Comparison of ENCODE assay signal across 23 cellular contexts in the genomic region with DNA sequence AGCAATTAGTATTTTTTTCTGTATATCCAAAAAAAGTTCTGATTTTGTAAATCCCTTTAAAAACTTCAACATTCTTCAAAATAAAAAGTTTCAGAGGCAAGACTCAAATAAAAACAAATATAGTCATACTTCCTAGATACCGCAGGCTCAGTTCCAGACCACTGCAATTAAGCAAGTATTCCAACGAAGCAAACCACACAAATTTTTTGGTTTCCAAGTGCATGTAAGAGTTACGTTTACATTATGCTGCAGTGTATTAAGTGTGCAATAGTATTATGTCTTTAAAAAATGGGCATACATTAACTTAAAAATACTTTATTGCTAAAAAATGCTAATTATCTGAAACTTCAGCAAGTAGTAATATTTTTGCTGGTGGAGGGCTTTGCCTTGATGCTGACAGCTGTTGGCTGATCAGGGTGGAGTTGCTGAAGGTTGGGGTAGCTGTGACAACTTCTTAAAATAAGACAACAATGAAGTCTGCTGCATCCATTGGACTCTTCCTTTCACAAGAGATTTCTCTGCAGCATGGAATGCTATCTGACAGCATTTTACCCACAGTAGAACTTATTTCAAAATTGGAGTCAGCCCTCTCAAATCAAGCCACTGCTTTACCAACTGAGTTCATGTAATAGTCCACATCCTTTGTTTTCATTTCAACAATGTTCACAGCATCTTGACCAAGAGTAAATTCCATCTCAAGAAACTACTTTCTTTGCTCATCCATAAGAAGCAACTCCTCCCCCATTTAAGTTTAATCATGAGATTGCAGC. TPM values are rescaled to one million over a fixed set of nuclear protein-coding genes. Genes with fewer than 3 reads are reported as not detected.
DNase-seq lines count a peak whose midpoint lies in the region; FAIRE-seq and TF ChIP-seq lines count a peak whose summit lies in the region.
"Had no signal": no experiment of that assay in that cellular context is flagged by ENCODE, and none has a peak within 500 bp of the region (broad histone marks: within the 10 kb centered on the region; RNA-seq: fewer than 3 reads in every experiment).

No MANE protein-coding gene starts in this region.

- peak overlapping the region; percentile 74 for H3K27ac ChIP-seq in GM23248
- no peak overlapping the region for H3K27ac ChIP-seq in astrocyte (ENCODE audit: low read depth, low read length)
- H3K27ac ChIP-seq in A673 (ENCODE audit: low read depth, low read length, poor library complexity, severe bottlenecking): no peak overlapping the region
- no peak overlapping the region for H3K27ac ChIP-seq in esophagus muscularis mucosa (replicated peaks in 1 of 4)
- H3K27ac ChIP-seq: ascending aorta had no signal

- TF ChIP-seq EP300 in esophagus muscularis mucosa (IDR thresholded peaks at IDR 0.05): no peak

- peaks cover 39% of the 10 kb centered on the region for H3F3A ChIP-seq in GM23248 (ENCODE audit: insufficient read depth)

- no peaks in the 10 kb centered on the region for H3K27me3 Mint-ChIP-seq in astrocyte (ENCODE audit: low read depth, unreplicated experiment)
- H3K27me3 Mint-ChIP-seq: activated CD8-positive, alpha-beta T cell treated with anti-CD3 and anti-CD28 coated beads for 36 hours; effector memory CD8-positive, alpha-beta T cell; IgD-negative memory B cell had no signal

- H4K20me1 ChIP-seq in GM23248 (ENCODE audit: insufficient read depth): peaks cover 3% of the 10 kb centered on the region; the same call in 1 of the 2 replicates
- peaks cover 58% of the 10 kb centered on the region for H4K20me1 ChIP-seq in astrocyte (ENCODE audit: insufficient read depth, low read length)

- BruUV-seq in A673 (replicated peaks; lab: Mats Ljungman, UMichigan): no TSS peak

- TF ChIP-seq CTCF in astrocyte (IDR thresholded peaks at IDR 0.05; ENCODE audit: insufficient read depth, low read depth, low read length) (no peak), A673 (conservative IDR thresholded peaks at IDR 0.05; ENCODE audit: low read depth, low read length) (no peak), esophagus muscularis mucosa (IDR thresholded peaks at IDR 0.05) (no peak)

- H2AFZ ChIP-seq in GM23248 (no peak overlapping the region), astrocyte (ENCODE audit: low read depth, low read length) (no peak overlapping the region)

- H3K4me3 ChIP-seq in GM23248 (peak overlapping the region; percentile 44), astrocyte (ENCODE audit: insufficient read depth, low read depth, low read length) (no peak overlapping the region), A673 (ENCODE audit: low read depth, low read length, poor library complexity, severe bottlenecking) (no peak overlapping the region), esophagus muscularis mucosa (no peak overlapping the region)
- H3K4me3 ChIP-seq: ascending aorta had no signal

- no peak overlapping the region for H3K27ac Mint-ChIP-seq in astrocyte (ENCODE audit: unreplicated experiment)
- H3K27ac Mint-ChIP-seq: activated CD8-positive, alpha-beta T cell treated with anti-CD3 and anti-CD28 coated beads for 36 hours; effector memory CD8-positive, alpha-beta T cell; IgD-negative memory B cell; mesothelial cell of epicardium had no signal

- no peaks in the 10 kb centered on the region for H3K9me3 ChIP-seq in GM23248 (ENCODE audit: low read depth)
- H3K9me3 ChIP-seq in astrocyte (ENCODE audit: insufficient read depth, low read depth, low read length): no peaks in the 10 kb centered on the region
- no peaks in the 10 kb centered on the region for H3K9me3 ChIP-seq in A673 (ENCODE audit: low read depth, low read length, poor library complexity, severe bottlenecking)
- H3K9me3 ChIP-seq in esophagus muscularis mucosa: no peaks in the 10 kb centered on the region
- H3K9me3 ChIP-seq: ascending aorta had no signal

- in situ Hi-C loops in GM23248 (cut with MboI): no loop called here

- TF ChIP-seq POLR2A in esophagus muscularis mucosa (IDR thresholded peaks at IDR 0.05; ENCODE audit: low read depth): no peak

- CTCF ChIA-PET in A673 (lab: Charles Lee): no interaction called here

- peaks cover 16% of the 10 kb centered on the region for H3K36me3 Mint-ChIP-seq in astrocyte (ENCODE audit: low read depth, unreplicated experiment)

- POLR2A ChIA-PET in A673 (lab: Charles Lee; ENCODE audit: low non-redundant PET): no interaction called here

- H3K4me1 ChIP-seq in GM23248 (ENCODE audit: insufficient read depth) (peaks cover 43% of the 10 kb centered on the region), astrocyte (ENCODE audit: insufficient read depth, low read length) (peaks cover 10% of the 10 kb centered on the region), A673 (ENCODE audit: insufficient read depth, low read length, poor library complexity, severe bottlenecking) (no peaks in the 10 kb centered on the region), esophagus muscularis mucosa (peaks cover 0 to 13% (median 7%) of the 10 kb centered on the region in 4 donors)

- no peaks in the 10 kb centered on the region for H3K9me3 Mint-ChIP-seq in astrocyte (ENCODE audit: unreplicated experiment)
- H3K9me3 Mint-ChIP-seq: activated CD8-positive, alpha-beta T cell treated with anti-CD3 and anti-CD28 coated beads for 36 hours; effector memory CD8-positive, alpha-beta T cell; IgD-negative memory B cell had no signal

- H3K4me2 ChIP-seq in GM23248 (ENCODE audit: unreplicated experiment) (peak overlapping the region; percentile 63), astrocyte (ENCODE audit: low read length) (peak overlapping the region; percentile 42)

- intact Hi-C loops in A673 (cut with micrococcal nuclease; ENCODE audit: unreplicated experiment): no loop called here
- intact Hi-C loops in esophagus muscularis mucosa (cut with DNase I): no loop called here
- intact Hi-C loops in cardiac septum (cut with DNase I): no loop called here

- peak; percentile 36 for DNase-seq in AG08395 (ENCODE audit: low spot score)
- peak; percentile 76 for DNase-seq in GM23248
- DNase-seq in astrocyte (ENCODE audit: low read depth): peak; percentile 84
- DNase-seq in glomerular visceral epithelial cell (ENCODE audit: extremely low spot score): peak; percentile 47
- DNase-seq in A673 (ENCODE audit: low spot score): no peak
- no peak for DNase-seq in UCSD-AML1 (lab: John Stamatoyannopoulos, UW; ENCODE audit: unreplicated experiment)
- no peak for DNase-seq in esophagus muscularis mucosa (ENCODE audit: extremely low spot score)
- no peak for DNase-seq in cardiac septum (ENCODE audit: low spot score)
- DNase-seq: activated CD8-positive, alpha-beta T cell treated with anti-CD3 and anti-CD28 coated beads for 36 hours; activated effector memory CD4-positive, alpha-beta T cell treated with Interleukin-2 at 50 U/mL for 16 hours; C1 segment of cervical spinal cord; DMS153; effector memory CD8-positive, alpha-beta T cell; glutamatergic neuron; NCI-H345; occipital lobe; SIG-M5; stimulated activated naive CD4-positive, alpha-beta T cell treated with Interleukin-2 at 50 U/mL for 16 hours had no signal

- FAIRE-seq in astrocyte (lab: Jason Lieb, UNC): peak; percentile 23
- FAIRE-seq: keratinocyte, TTC549 had no signal

- no peaks in the 10 kb centered on the region for H3K36me3 ChIP-seq in GM23248 (ENCODE audit: low read depth)
- H3K36me3 ChIP-seq in astrocyte (ENCODE audit: insufficient read depth, low read length): peaks cover under 1% of the 10 kb centered on the region
- H3K36me3 ChIP-seq in A673 (ENCODE audit: insufficient read depth, low read length, poor library complexity, severe bottlenecking): peaks cover 9% of the 10 kb centered on the region
- H3K36me3 ChIP-seq in esophagus muscularis mucosa: peaks cover 0 to 5% (median under 1%) of the 10 kb centered on the region in 4 donors

- peak overlapping the region; percentile 39 for H3K9ac ChIP-seq in GM23248
- H3K9ac ChIP-seq in astrocyte (ENCODE audit: low read length): no peak overlapping the region

- H3K9me2 ChIP-seq in GM23248 (ENCODE audit: insufficient read depth): no peaks in the 10 kb centered on the region

- H3K79me2 ChIP-seq in GM23248 (ENCODE audit: insufficient read depth) (peaks cover 33% of the 10 kb centered on the region), astrocyte (ENCODE audit: insufficient read depth, low read length) (peaks cover 23% of the 10 kb centered on the region)

- peaks cover 7% of the 10 kb centered on the region for H3K4me1 Mint-ChIP-seq in astrocyte (ENCODE audit: low read depth, unreplicated experiment)

- H3K4me3 Mint-ChIP-seq in astrocyte (ENCODE audit: unreplicated experiment): no peak overlapping the region
- H3K4me3 Mint-ChIP-seq: activated CD8-positive, alpha-beta T cell treated with anti-CD3 and anti-CD28 coated beads for 36 hours; effector memory CD8-positive, alpha-beta T cell; IgD-negative memory B cell; mesothelial cell of epicardium had no signal

- WGBS in GM23248 (ENCODE audit: low coverage in 1 of 2, low lambda C conversion rate in 2 of 2, missing lambda C conversion rate in 2 of 2), 2 experiments: 3 to 6% methylated on average over 3 of the region's 3 CpGs
- 56% methylated on average over 3 of the region's 3 CpGs for WGBS in esophagus muscularis mucosa

- H3K27me3 ChIP-seq in GM23248 (replicated peaks; ENCODE audit: insufficient read depth) (no peaks in the 10 kb centered on the region), astrocyte (ENCODE audit: insufficient read depth, low read length) (no peaks in the 10 kb centered on the region), A673 (replicated peaks; ENCODE audit: insufficient read depth, low read depth, low read length, poor library complexity) (no peaks in the 10 kb centered on the region), esophagus muscularis mucosa (no peaks in the 10 kb centered on the region)
- H3K27me3 ChIP-seq: ascending aorta had no signal

RNA-seq across cellular contexts. Expression of gene PHIP, which starts 46.0 kb away (rescaled TPM):
- total RNA-seq in GM23248 (2014; rRNA removed; shearing (Covaris generic)): 14.5 and 15.9 TPM in 2 replicates
- 7.4 and 9.0 TPM in 2 replicates for polyA plus RNA-seq in GM23248 (2016; fragmentation: Nextera tagmentation; extraction: Ambion mirVana)
- 24.9 and 29.6 TPM in 2 replicates for total RNA-seq in astrocyte
- total RNA-seq in A673 (2021): 42.5 and 45.1 TPM in 2 replicates
- total RNA-seq in esophagus muscularis mucosa: 10 to 100 TPM; 20.1 to 32.4 (median 25.5) TPM
- 16.8 TPM for total RNA-seq in cardiac septum

Comparison
In these comparisons a context has a peak if more than half of its experiments do, and no peak if none do; other contexts are left out.
1. DNase-seq: peak in AG08395 (single experiment), GM23248 (single experiment), astrocyte (single experiment) and glomerular visceral epithelial cell (single experiment); none in A673 (single experiment), UCSD-AML1 (single experiment), esophagus muscularis mucosa (single experiment) and cardiac septum (single experiment).